ENCODE assay signal across 10 cellular contexts in genomic region chr17:2158011-2158410, GRCh38.
DNase-seq lines count a peak whose midpoint lies in the region; ATAC-seq, FAIRE-seq and TF ChIP-seq lines count a peak whose summit lies in the region.
"Had no signal": no experiment of that assay in that cellular context is flagged by ENCODE, and none has a peak within 500 bp of the region (broad histone marks: within the 10 kb centered on the region; RNA-seq: fewer than 3 reads in every experiment).

No MANE protein-coding gene starts in this region.

- H3K4me1 Mint-ChIP-seq in astrocyte (ENCODE audit: low read depth, unreplicated experiment) = peaks cover 31% of the 10 kb centered on the region
- peaks cover 19% of the 10 kb centered on the region for H3K4me1 Mint-ChIP-seq in activated CD4-positive, alpha-beta T cell treated with anti-CD3 and anti-CD28 coated beads for 36 hours

- CTCF ChIA-PET in activated CD4-positive, alpha-beta T cell treated with anti-CD3 and anti-CD28 coated beads for 36 hours (lab: Charles Lee) = interaction anchor here (0.6 to 1.4 kb wide), 3 partner anchors 24 to 300 kb away, joined by 3 to 7 read pairs (median 3); no protein-coding TSS in a partner anchor

- ATAC-seq in GM21786 (IDR thresholded peaks at IDR 0.05; ENCODE audit: unreplicated experiment) = no peak
- no peak for ATAC-seq in activated CD4-positive, alpha-beta T cell treated with anti-CD3 and anti-CD28 coated beads for 36 hours
- ATAC-seq: activated CD8-positive, alpha-beta T cell treated with anti-CD3 and anti-CD28 coated beads for 36 hours; Panc1 had no signal

- dilution Hi-C loops in keratinocyte (cut with MboI; ENCODE audit: extremely low pct_ligation_motif_present, low sequenced_read_pairs) = no loop called here

- H3K9me3 ChIP-seq in astrocyte (ENCODE audit: insufficient read depth, low read depth, low read length) = no peaks in the 10 kb centered on the region
- no peaks in the 10 kb centered on the region for H3K9me3 ChIP-seq in keratinocyte (ENCODE audit: control insufficient read depth, low read depth, low read length)
- no peaks in the 10 kb centered on the region for H3K9me3 ChIP-seq in suprapubic skin

- peaks cover 10% of the 10 kb centered on the region for H3K36me3 Mint-ChIP-seq in astrocyte (ENCODE audit: low read depth, unreplicated experiment)
- H3K36me3 Mint-ChIP-seq in activated CD4-positive, alpha-beta T cell treated with anti-CD3 and anti-CD28 coated beads for 36 hours (ENCODE audit: low read depth) = peaks cover 11% of the 10 kb centered on the region

- H4K20me1 ChIP-seq in astrocyte (ENCODE audit: insufficient read depth, low read length) = no peaks in the 10 kb centered on the region
- no peaks in the 10 kb centered on the region for H4K20me1 ChIP-seq in keratinocyte (ENCODE audit: control insufficient read depth, extremely low read depth, insufficient read depth, low read length)

- H3K27me3 ChIP-seq in astrocyte (ENCODE audit: insufficient read depth, low read length) (no peaks in the 10 kb centered on the region), keratinocyte (ENCODE audit: control insufficient read depth, extremely low read depth, insufficient read depth, low read length) (no peaks in the 10 kb centered on the region), suprapubic skin (no peaks in the 10 kb centered on the region)

- H3K4me1 ChIP-seq in astrocyte (ENCODE audit: insufficient read depth, low read length) (peaks cover 16% of the 10 kb centered on the region), keratinocyte (ENCODE audit: control insufficient read depth, extremely low read depth, insufficient read depth, low read length) (no peaks in the 10 kb centered on the region), suprapubic skin (peaks cover 25% of the 10 kb centered on the region)

- TF ChIP-seq CTCF in astrocyte (IDR thresholded peaks at IDR 0.05; ENCODE audit: insufficient read depth, low read depth, low read length) (no peak), keratinocyte (optimal IDR thresholded peaks at IDR 0.05 in 1 of 3, IDR thresholded peaks at IDR 0.05 in 1 of 3, conservative IDR thresholded peaks at IDR 0.05 in 1 of 3; ENCODE audit: extremely low read depth in 1 of 3, insufficient read depth in 2 of 3, low read length in 3 of 3) (no peak), suprapubic skin (IDR thresholded peaks at IDR 0.05) (no peak)

- H3K9ac ChIP-seq in astrocyte (ENCODE audit: low read length) = no peak overlapping the region
- H3K9ac ChIP-seq in keratinocyte (ENCODE audit: control insufficient read depth, extremely low read depth, insufficient read depth, low read length) = no peak overlapping the region

- H3K27ac Mint-ChIP-seq in astrocyte (ENCODE audit: unreplicated experiment) = no peak overlapping the region
- H3K27ac Mint-ChIP-seq in activated CD4-positive, alpha-beta T cell treated with anti-CD3 and anti-CD28 coated beads for 36 hours = no peak overlapping the region
- H3K27ac Mint-ChIP-seq: activated CD8-positive, alpha-beta T cell treated with anti-CD3 and anti-CD28 coated beads for 36 hours had no signal

- no peak overlapping the region for H2AFZ ChIP-seq in astrocyte (ENCODE audit: low read depth, low read length)
- H2AFZ ChIP-seq in keratinocyte (ENCODE audit: control insufficient read depth, low read length) = no peak overlapping the region

- H3K27ac ChIP-seq in astrocyte (ENCODE audit: low read depth, low read length) (peak overlapping the region; percentile 78), keratinocyte (ENCODE audit: control insufficient read depth, insufficient read depth, low read length) (no peak overlapping the region), suprapubic skin (peak overlapping the region; percentile 80)

- no peaks in the 10 kb centered on the region for H3K9me1 ChIP-seq in keratinocyte (ENCODE audit: control insufficient read depth, extremely low read depth, insufficient read depth, low read length)

- H3K36me3 ChIP-seq in astrocyte (ENCODE audit: insufficient read depth, low read length) (peaks cover 9% of the 10 kb centered on the region), keratinocyte (ENCODE audit: control insufficient read depth in 2 of 2, extremely low read depth in 1 of 2, insufficient read depth in 2 of 2, low read length in 2 of 2) (peaks cover 4 to 8% of the 10 kb centered on the region in 2 experiments), suprapubic skin (peaks cover 21% of the 10 kb centered on the region)

- H3K9me3 Mint-ChIP-seq in astrocyte (ENCODE audit: unreplicated experiment) = no peaks in the 10 kb centered on the region
- H3K9me3 Mint-ChIP-seq in activated CD4-positive, alpha-beta T cell treated with anti-CD3 and anti-CD28 coated beads for 36 hours (ENCODE audit: low read depth) = no peaks in the 10 kb centered on the region
- H3K9me3 Mint-ChIP-seq: activated CD8-positive, alpha-beta T cell treated with anti-CD3 and anti-CD28 coated beads for 36 hours had no signal

- 36% methylated on average over 2 of the region's 2 CpGs for WGBS in suprapubic skin

- POLR2A ChIA-PET in activated CD4-positive, alpha-beta T cell treated with anti-CD3 and anti-CD28 coated beads for 36 hours (lab: Charles Lee) = no interaction called here

- H3K4me2 ChIP-seq in astrocyte (ENCODE audit: low read length) (no peak overlapping the region), keratinocyte (ENCODE audit: control insufficient read depth, extremely low read depth, insufficient read depth, low read depth, low read length) (no peak overlapping the region)

- FAIRE-seq in astrocyte (lab: Jason Lieb, UNC) (peak; percentile 52), keratinocyte (lab: Jason Lieb, UNC) (peak; percentile 26)

- no peak overlapping the region for H3K4me3 ChIP-seq in astrocyte (ENCODE audit: insufficient read depth, low read depth, low read length)
- H3K4me3 ChIP-seq in keratinocyte (ENCODE audit: control insufficient read depth in 2 of 3, extremely low read depth in 1 of 3, insufficient read depth in 2 of 3, low read depth in 1 of 3, low read length in 3 of 3) = no peak overlapping the region
- no peak overlapping the region for H3K4me3 ChIP-seq in suprapubic skin

- H3K4me3 Mint-ChIP-seq in astrocyte (ENCODE audit: unreplicated experiment) = no peak overlapping the region
- H3K4me3 Mint-ChIP-seq in activated CD4-positive, alpha-beta T cell treated with anti-CD3 and anti-CD28 coated beads for 36 hours = no peak overlapping the region
- H3K4me3 Mint-ChIP-seq: activated CD8-positive, alpha-beta T cell treated with anti-CD3 and anti-CD28 coated beads for 36 hours had no signal

- no peak for TF ChIP-seq POLR2A in suprapubic skin (IDR thresholded peaks at IDR 0.05)

- H3K27me3 Mint-ChIP-seq in astrocyte (ENCODE audit: low read depth, unreplicated experiment) = no peaks in the 10 kb centered on the region
- H3K27me3 Mint-ChIP-seq in activated CD4-positive, alpha-beta T cell treated with anti-CD3 and anti-CD28 coated beads for 36 hours = no peaks in the 10 kb centered on the region
- H3K27me3 Mint-ChIP-seq: activated CD8-positive, alpha-beta T cell treated with anti-CD3 and anti-CD28 coated beads for 36 hours had no signal

- DNase-seq in KG1 (lab: John Stamatoyannopoulos, UW) = peak; percentile 12
- peak; percentile 79 for DNase-seq in astrocyte (ENCODE audit: low read depth)
- no peak for DNase-seq in keratinocyte (ENCODE audit: low read depth, low spot score)
- no peak for DNase-seq in suprapubic skin (ENCODE audit: low spot score in 2 of 2)
- DNase-seq in NCI-H345 (lab: John Stamatoyannopoulos, UW) = no peak
- DNase-seq in activated CD8-positive, alpha-beta memory T cell treated with anti-CD3 and anti-CD28 coated beads, Interleukin-2, amount 50 U/mL, for 48 hours = no peak
- no peak for DNase-seq in activated CD4-positive, alpha-beta T cell treated with anti-CD3 and anti-CD28 coated beads for 36 hours
- DNase-seq: activated CD8-positive, alpha-beta T cell treated with anti-CD3 and anti-CD28 coated beads for 36 hours had no signal

- H3K79me2 ChIP-seq in astrocyte (ENCODE audit: insufficient read depth, low read length) (no peaks in the 10 kb centered on the region), keratinocyte (ENCODE audit: control insufficient read depth, insufficient read depth, low read length) (no peaks in the 10 kb centered on the region)

- TF ChIP-seq EP300 in suprapubic skin (IDR thresholded peaks at IDR 0.05) = no peak

- intact Hi-C loops in activated CD4-positive, alpha-beta T cell treated with anti-CD3 and anti-CD28 coated beads for 36 hours (cut with DNase I, micrococcal nuclease) = no loop called here

Comparison
In these comparisons a context has a peak if more than half of its experiments do, and no peak if none do; other contexts are left out.
1. DNase-seq: peak in KG1 (single experiment) and astrocyte (single experiment); none in keratinocyte (single experiment), suprapubic skin (0 of 2), NCI-H345 (single experiment), activated CD8-positive, alpha-beta memory T cell treated with anti-CD3 and anti-CD28 coated beads, Interleukin-2, amount 50 U/mL, for 48 hours (single experiment) and activated CD4-positive, alpha-beta T cell treated with anti-CD3 and anti-CD28 coated beads for 36 hours (single experiment).